In the genomic region with DNA sequence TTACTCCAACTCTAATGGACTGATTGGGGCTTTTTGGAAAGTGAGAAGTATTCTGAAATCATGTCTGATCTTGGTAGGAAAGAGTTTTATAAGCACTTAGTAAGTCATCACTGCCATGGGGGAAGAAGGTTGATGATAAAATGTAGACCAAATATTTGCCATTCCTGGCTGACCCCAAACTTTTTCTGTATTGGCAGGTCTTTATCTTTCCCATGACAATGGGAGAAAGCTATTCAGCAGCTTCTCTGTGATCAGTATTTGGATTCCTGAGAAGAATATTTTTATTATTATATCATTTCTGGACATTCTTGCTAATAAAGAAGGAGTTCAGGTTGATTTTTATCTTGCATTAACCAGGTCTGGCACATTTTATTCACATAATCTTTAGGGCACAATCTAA, we compare ENCODE assay signal across 26 cellular contexts. TPM values are rescaled to one million over a fixed set of nuclear protein-coding genes. Genes with fewer than 3 reads are reported as not detected.
DNase-seq lines count a peak whose midpoint lies in the region; ATAC-seq and TF ChIP-seq lines count a peak whose summit lies in the region.
"Had no signal": no experiment of that assay in that cellular context is flagged by ENCODE, and none has a peak within 500 bp of the region (broad histone marks: within the 10 kb centered on the region; RNA-seq: fewer than 3 reads in every experiment).

No MANE protein-coding gene starts in this region.

- CTCF ChIA-PET in MCF 10A (lab: Yijun Ruan, JAX): no interaction called here

- H3K9me3 ChIP-seq in breast epithelium (no peaks in the 10 kb centered on the region), ascending aorta (no peaks in the 10 kb centered on the region)
- H3K9me3 ChIP-seq: gastrocnemius medialis had no signal

- no peak for DNase-seq in MCF 10A (ENCODE audit: unreplicated experiment)
- no peak for DNase-seq in breast epithelium (ENCODE audit: low spot score in 2 of 2)
- DNase-seq in iris pigment epithelial cell (ENCODE audit: low read depth): peak; percentile 87
- no peak for DNase-seq in NK-92 (lab: John Stamatoyannopoulos, UW; ENCODE audit: unreplicated experiment)
- DNase-seq in ascending aorta (ENCODE audit: low spot score in 2 of 2): no peak
- no peak for DNase-seq in pons (ENCODE audit: low spot score)
- no peak for DNase-seq in NCI-H1092 (lab: John Stamatoyannopoulos, UW)
- DNase-seq: activated CD8-positive, alpha-beta memory T cell treated with anti-CD3 and anti-CD28 coated beads, Interleukin-2, amount 50 U/mL, for 48 hours; activated gamma-delta T cell; caudate nucleus; gastrocnemius medialis; naive thymus-derived CD8-positive, alpha-beta T cell; NCI-H146; NCI-H2171 treated with DMSO at 0.1 percent for 48 hours; posterior cingulate gyrus; SIG-M5; stimulated activated CD4-positive, alpha-beta T cell treated with anti-CD3 and anti-CD28 coated beads, Interleukin-2, amount 100 ng/mL, for 24 hours had no signal

- no peak overlapping the region for H3K27ac ChIP-seq in breast epithelium
- H3K27ac ChIP-seq in ascending aorta: no peak overlapping the region
- H3K27ac ChIP-seq: 22Rv1, C4-2B, gastrocnemius medialis, VCaP had no signal

- no peaks in the 10 kb centered on the region for H3K27me3 Mint-ChIP-seq in MCF 10A (ENCODE audit: insufficient read depth, unreplicated experiment)
- H3K27me3 Mint-ChIP-seq: type B pancreatic cell had no signal

- ATAC-seq in SK-N-SH treated with all-trans-retinoic acid at 6 μM for 48 hours: peak; percentile 11; the same call in 2 of the 3 replicates
- ATAC-seq: gastrocnemius medialis; GM12878; naive thymus-derived CD8-positive, alpha-beta T cell had no signal

- H3K4me1 Mint-ChIP-seq in MCF 10A (ENCODE audit: insufficient read depth, unreplicated experiment): peaks cover 87% of the 10 kb centered on the region
- H3K4me1 Mint-ChIP-seq: naive thymus-derived CD8-positive, alpha-beta T cell had no signal

- POLR2A ChIA-PET in MCF 10A (lab: Yijun Ruan, JAX): interaction anchor here (0.8 to 3.3 kb wide), 8 partner anchors 9 to 87 kb away, joined by 3 to 36 read pairs (median 4); no protein-coding TSS in a partner anchor

- H3K4me3 ChIP-seq in breast epithelium (no peak overlapping the region), ascending aorta (no peak overlapping the region)
- H3K4me3 ChIP-seq: gastrocnemius medialis, GM12878 had no signal

- H3K4me1 ChIP-seq in breast epithelium (peaks cover 0 to 5% of the 10 kb centered on the region in 2 donors), ascending aorta (peaks cover 13 to 54% of the 10 kb centered on the region in 2 donors)

- H3K27me3 ChIP-seq in breast epithelium (no peaks in the 10 kb centered on the region), ascending aorta (no peaks in the 10 kb centered on the region)
- H3K27me3 ChIP-seq: gastrocnemius medialis had no signal

- TF ChIP-seq CTCF in MCF 10A (IDR thresholded peaks at IDR 0.05; ENCODE audit: unreplicated experiment) (no peak), breast epithelium (IDR thresholded peaks at IDR 0.05) (no peak), ascending aorta (IDR thresholded peaks at IDR 0.05) (no peak)

- no TSS peak for BruUV-seq in MCF 10A (replicated peaks; lab: Mats Ljungman, UMichigan)

- H3K4me3 Mint-ChIP-seq in MCF 10A (ENCODE audit: unreplicated experiment): no peak overlapping the region
- H3K4me3 Mint-ChIP-seq: IgD-negative memory B cell; naive thymus-derived CD8-positive, alpha-beta T cell; stimulated activated naive CD8-positive, alpha-beta T cell treated with anti-CD3 and anti-CD28 coated beads, Interleukin-15, Interleukin-2, amounts not matched to agents 100 ng/mL and 50 ng/mL, for 24 hours; type B pancreatic cell had no signal

- intact Hi-C loops in MCF 10A (cut with micrococcal nuclease): no loop called here
- intact Hi-C loops in breast epithelium (cut with DNase I; ENCODE audit: low total_unique reads): no loop called here
- intact Hi-C loops in ascending aorta (cut with DNase I): no loop called here

- H3K36me3 ChIP-seq in breast epithelium (no peaks in the 10 kb centered on the region), ascending aorta (no peaks in the 10 kb centered on the region)
- H3K36me3 ChIP-seq: gastrocnemius medialis had no signal

- peak overlapping the region; percentile 96 for H3K27ac Mint-ChIP-seq in MCF 10A (ENCODE audit: low read depth, unreplicated experiment)
- H3K27ac Mint-ChIP-seq: IgD-negative memory B cell; naive thymus-derived CD8-positive, alpha-beta T cell; stimulated activated naive CD8-positive, alpha-beta T cell treated with anti-CD3 and anti-CD28 coated beads, Interleukin-15, Interleukin-2, amounts not matched to agents 100 ng/mL and 50 ng/mL, for 24 hours; type B pancreatic cell had no signal

- peaks cover 5% of the 10 kb centered on the region for H3K36me3 Mint-ChIP-seq in MCF 10A (ENCODE audit: insufficient read depth, unreplicated experiment)
- H3K36me3 Mint-ChIP-seq: IgD-negative memory B cell; naive thymus-derived CD8-positive, alpha-beta T cell; type B pancreatic cell had no signal

- no peak for TF ChIP-seq POLR2A in breast epithelium (IDR thresholded peaks at IDR 0.05)

- H3K9me3 Mint-ChIP-seq in MCF 10A (ENCODE audit: unreplicated experiment): no peaks in the 10 kb centered on the region
- H3K9me3 Mint-ChIP-seq: IgD-negative memory B cell; naive thymus-derived CD8-positive, alpha-beta T cell; stimulated activated naive CD8-positive, alpha-beta T cell treated with anti-CD3 and anti-CD28 coated beads, Interleukin-15, Interleukin-2, amounts not matched to agents 100 ng/mL and 50 ng/mL, for 24 hours had no signal

TF ChIP-seq in SK-N-SH treated with all-trans-retinoic acid at 6 μM for 48 hours, 23 proteins besides CTCF, POLR2A, EP300 and RAD21 (continues in another document):
- TF ChIP-seq SNAI2 (CRISPR knock-in tag; IDR thresholded peaks at IDR 0.05) (no peak), ZC3H10 (CRISPR knock-in tag; IDR thresholded peaks at IDR 0.05) (no peak), ZFP30 (CRISPR knock-in tag; IDR thresholded peaks at IDR 0.05) (no peak), ISL1 (CRISPR knock-in tag; IDR thresholded peaks at IDR 0.05) (peak; percentile 38; the same call in 1 of the 2 replicates), ZNF8 (CRISPR knock-in tag; IDR thresholded peaks at IDR 0.05) (no peak)
- TF ChIP-seq, protein P1, sequence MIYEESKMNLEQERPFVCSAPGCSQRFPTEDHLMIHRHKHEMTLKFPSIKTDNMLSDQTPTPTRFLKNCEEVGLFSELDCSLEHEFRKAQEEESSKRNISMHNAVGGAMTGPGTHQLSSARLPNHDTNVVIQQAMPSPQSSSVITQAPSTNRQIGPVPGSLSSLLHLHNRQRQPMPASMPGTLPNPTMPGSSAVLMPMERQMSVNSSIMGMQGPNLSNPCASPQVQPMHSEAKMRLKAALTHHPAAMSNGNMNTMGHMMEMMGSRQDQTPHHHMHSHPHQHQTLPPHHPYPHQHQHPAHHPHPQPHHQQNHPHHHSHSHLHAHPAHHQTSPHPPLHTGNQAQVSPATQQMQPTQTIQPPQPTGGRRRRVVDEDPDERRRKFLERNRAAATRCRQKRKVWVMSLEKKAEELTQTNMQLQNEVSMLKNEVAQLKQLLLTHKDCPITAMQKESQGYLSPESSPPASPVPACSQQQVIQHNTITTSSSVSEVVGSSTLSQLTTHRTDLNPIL (CRISPR knock-in tag; IDR thresholded peaks at IDR 0.05; ENCODE audit: low read depth): peak; percentile 65; the same call in 1 of the 2 replicates
- TF ChIP-seq, protein P2, sequence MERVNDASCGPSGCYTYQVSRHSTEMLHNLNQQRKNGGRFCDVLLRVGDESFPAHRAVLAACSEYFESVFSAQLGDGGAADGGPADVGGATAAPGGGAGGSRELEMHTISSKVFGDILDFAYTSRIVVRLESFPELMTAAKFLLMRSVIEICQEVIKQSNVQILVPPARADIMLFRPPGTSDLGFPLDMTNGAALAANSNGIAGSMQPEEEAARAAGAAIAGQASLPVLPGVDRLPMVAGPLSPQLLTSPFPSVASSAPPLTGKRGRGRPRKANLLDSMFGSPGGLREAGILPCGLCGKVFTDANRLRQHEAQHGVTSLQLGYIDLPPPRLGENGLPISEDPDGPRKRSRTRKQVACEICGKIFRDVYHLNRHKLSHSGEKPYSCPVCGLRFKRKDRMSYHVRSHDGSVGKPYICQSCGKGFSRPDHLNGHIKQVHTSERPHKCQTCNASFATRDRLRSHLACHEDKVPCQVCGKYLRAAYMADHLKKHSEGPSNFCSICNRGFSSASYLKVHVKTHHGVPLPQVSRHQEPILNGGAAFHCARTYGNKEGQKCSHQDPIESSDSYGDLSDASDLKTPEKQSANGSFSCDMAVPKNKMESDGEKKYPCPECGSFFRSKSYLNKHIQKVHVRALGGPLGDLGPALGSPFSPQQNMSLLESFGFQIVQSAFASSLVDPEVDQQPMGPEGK (CRISPR knock-in tag; IDR thresholded peaks at IDR 0.05; ENCODE audit: borderline replicate concordance): no peak
- TF ChIP-seq, protein P3, sequence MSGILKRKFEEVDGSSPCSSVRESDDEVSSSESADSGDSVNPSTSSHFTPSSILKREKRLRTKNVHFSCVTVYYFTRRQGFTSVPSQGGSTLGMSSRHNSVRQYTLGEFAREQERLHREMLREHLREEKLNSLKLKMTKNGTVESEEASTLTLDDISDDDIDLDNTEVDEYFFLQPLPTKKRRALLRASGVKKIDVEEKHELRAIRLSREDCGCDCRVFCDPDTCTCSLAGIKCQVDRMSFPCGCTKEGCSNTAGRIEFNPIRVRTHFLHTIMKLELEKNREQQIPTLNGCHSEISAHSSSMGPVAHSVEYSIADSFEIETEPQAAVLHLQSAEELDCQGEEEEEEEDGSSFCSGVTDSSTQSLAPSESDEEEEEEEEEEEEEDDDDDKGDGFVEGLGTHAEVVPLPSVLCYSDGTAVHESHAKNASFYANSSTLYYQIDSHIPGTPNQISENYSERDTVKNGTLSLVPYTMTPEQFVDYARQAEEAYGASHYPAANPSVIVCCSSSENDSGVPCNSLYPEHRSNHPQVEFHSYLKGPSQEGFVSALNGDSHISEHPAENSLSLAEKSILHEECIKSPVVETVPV (CRISPR knock-in tag; IDR thresholded peaks at IDR 0.05): no peak

RNA-seq across cellular contexts. Expression of a gene that starts 47.4 kb away (rescaled TPM):
- total RNA-seq in MCF 10A (2022) (4.1 and 4.5 TPM in 2 replicates), breast epithelium (1 to 10 TPM; 2.0 to 2.8 (median 2.4) TPM), ascending aorta (not detected)
- total RNA-seq: GM12878; naive thymus-derived CD8-positive, alpha-beta T cell; T-helper 1 cell treated with Interleukin-12 subunit alpha and Interleukin-12 subunit beta and Interleukin-4 antibody, amounts not matched to agents 30 ng/mL and 1 ng/mL, for 36 hours had no signal
